Comparison of ENCODE assay signal across 30 cellular contexts in the genomic region with DNA sequence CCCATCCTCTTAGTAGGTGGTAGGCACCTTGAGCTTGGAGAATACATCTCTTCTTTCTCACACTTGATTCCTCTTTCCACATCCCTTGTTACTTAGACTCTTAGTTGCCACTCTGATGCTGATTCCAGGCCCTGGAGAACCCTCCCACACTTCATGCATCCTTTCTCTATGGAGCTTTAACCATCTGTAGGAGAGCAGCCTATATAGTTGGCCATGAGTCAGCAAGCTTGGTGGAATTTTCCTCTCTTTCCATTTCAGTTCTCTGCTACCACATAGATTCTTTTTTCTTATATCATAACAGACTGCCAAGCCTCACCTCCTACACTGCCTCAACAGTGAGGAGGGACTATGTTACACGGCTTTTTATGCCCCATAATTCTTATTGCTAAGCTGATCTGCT.
"Had no signal": no experiment of that assay in that cellular context is flagged by ENCODE, and none has a peak within 500 bp of the region (broad histone marks: within the 10 kb centered on the region; RNA-seq: fewer than 3 reads in every experiment).

No MANE protein-coding gene starts in this region.

- H3K27me3 Mint-ChIP-seq: activated B cell treated with CpG ODN at 0.5 μM for 24 hours; activated CD8-positive, alpha-beta T cell treated with anti-CD3 and anti-CD28 coated beads for 36 hours; activated T-helper 17 cell treated with anti-CD3 and anti-CD28 coated beads, Interleukin-2, amount 50 U/mL, for 72 hours; central memory CD8-positive, alpha-beta T cell; naive B cell; T-cell; type B pancreatic cell had no signal

- H3K27ac ChIP-seq: gastroesophageal sphincter, left lung, lower lobe of right lung, thoracic aorta, uterus had no signal

- H3K9me3 Mint-ChIP-seq: type B pancreatic cell had no signal

- H3K4me1 Mint-ChIP-seq: activated B cell treated with CpG ODN at 0.5 μM for 24 hours; activated T-helper 17 cell treated with anti-CD3 and anti-CD28 coated beads, Interleukin-2, amount 50 U/mL, for 72 hours; central memory CD8-positive, alpha-beta T cell; naive B cell; T-cell had no signal

- ATAC-seq: activated CD8-positive, alpha-beta T cell treated with anti-CD3 and anti-CD28 coated beads for 36 hours; activated T-cell treated with anti-CD3 and anti-CD28 coated beads, Interleukin-2, amount 50 U/mL, for 4 hours; activated T-helper 17 cell treated with anti-CD3 and anti-CD28 coated beads, Interleukin-2, amount 50 U/mL, for 72 hours; gastroesophageal sphincter; left lung; lower lobe of right lung; right cardiac atrium; T-cell had no signal

- DNase-seq: activated B cell treated with CpG ODN at 0.5 μM for 24 hours; activated CD4-positive, alpha-beta T cell treated with anti-CD3 and anti-CD28 coated beads, Interleukin-2, amount 50 U/mL, for 1 hour; activated CD8-positive, alpha-beta T cell treated with anti-CD3 and anti-CD28 coated beads for 36 hours; activated gamma-delta T cell treated with Interleukin-2 at 50 U/mL for 16 hours; activated naive CD4-positive, alpha-beta T cell treated with anti-CD3 and anti-CD28 coated beads, Interleukin-2, amount 50 U/mL, for 16 hours; activated T-cell treated with anti-CD3 and anti-CD28 coated beads, Interleukin-2, amount 50 U/mL, for 4 hours; amygdala; dermis blood vessel endothelial cell; effector CD4-positive, alpha-beta T cell; erythroblast; head of caudate nucleus; hippocampal formation; kidney glomerular epithelial cell; left lung; lower lobe of right lung; naive B cell; nucleus accumbens; right cardiac atrium; stimulated activated CD4-positive, alpha-beta T cell treated with anti-CD3 and anti-CD28 coated beads, Interleukin-15, amount 100 ng/mL, for 24 hours; stimulated activated CD4-positive, alpha-beta T cell treated with anti-CD3 and anti-CD28 coated beads, Interleukin-2, amount 100 ng/mL, for 24 hours; stimulated activated naive CD4-positive, alpha-beta T cell; T-cell; uterus had no signal

- FAIRE-seq: bronchial epithelial cell, colon had no signal

- H3K27me3 ChIP-seq: gastroesophageal sphincter, left lung, uterus had no signal

- H3K9me3 ChIP-seq: gastroesophageal sphincter, left lung, lower lobe of right lung, thoracic aorta, uterus had no signal

- H3K27ac Mint-ChIP-seq: activated B cell treated with CpG ODN at 0.5 μM for 24 hours; activated CD8-positive, alpha-beta T cell treated with anti-CD3 and anti-CD28 coated beads for 36 hours; activated T-helper 17 cell treated with anti-CD3 and anti-CD28 coated beads, Interleukin-2, amount 50 U/mL, for 72 hours; T-cell; type B pancreatic cell had no signal

- H3K36me3 Mint-ChIP-seq: naive B cell, T-cell, type B pancreatic cell had no signal

- H3K4me3 Mint-ChIP-seq: activated B cell treated with CpG ODN at 0.5 μM for 24 hours; activated CD8-positive, alpha-beta T cell treated with anti-CD3 and anti-CD28 coated beads for 36 hours; activated T-cell treated with anti-CD3 and anti-CD28 coated beads, Interleukin-2, amount 50 U/mL, for 4 hours; activated T-helper 17 cell treated with anti-CD3 and anti-CD28 coated beads, Interleukin-2, amount 50 U/mL, for 72 hours; central memory CD8-positive, alpha-beta T cell; naive B cell; T-cell; type B pancreatic cell had no signal

- H3K4me3 ChIP-seq: gastroesophageal sphincter, left lung, lower lobe of right lung, thoracic aorta, uterus had no signal

- H3K36me3 ChIP-seq: gastroesophageal sphincter, left lung, lower lobe of right lung, thoracic aorta, uterus had no signal

- H3K4me1 ChIP-seq: gastroesophageal sphincter, left lung, lower lobe of right lung, uterus had no signal
